8 cellular contexts compared by ENCODE assay signal in genomic region chr3:49689887-49690624, GRCh38. TPM values are rescaled to one million over a fixed set of nuclear protein-coding genes. Genes with fewer than 3 reads are reported as not detected.
DNase-seq lines count a peak whose midpoint lies in the region; ATAC-seq, FAIRE-seq and TF ChIP-seq lines count a peak whose summit lies in the region.
"Not testable (repeated sequence)": the region's sequence is repeated elsewhere in the genome, so short reads cannot be mapped to it uniquely, and the experiment has no call there.

No MANE protein-coding gene starts in this region.

- DNase-seq in Caco-2; HL-60 (ENCODE audit: low read depth in 1 of 2, low spot score in 1 of 2); astrocyte (ENCODE audit: low read depth); esophagus muscularis mucosa (ENCODE audit: extremely low spot score); right lobe of liver; type B pancreatic cell (ENCODE audit: extremely low spot score, unreplicated experiment): not testable (repeated sequence)

- peak overlapping the region; percentile 91 for H3K4me3 Mint-ChIP-seq in Caco-2 (ENCODE audit: unreplicated experiment)
- peak overlapping the region; percentile 95 for H3K4me3 Mint-ChIP-seq in T-helper 1 cell treated with Interleukin-12 subunit alpha and Interleukin-12 subunit beta and Interleukin-4 antibody, amounts not matched to agents 30 μg/mL and 1 μg/mL, for 36 hours
- peak overlapping the region; percentile 95 for H3K4me3 Mint-ChIP-seq in astrocyte (ENCODE audit: unreplicated experiment)
- H3K4me3 Mint-ChIP-seq in type B pancreatic cell = peak overlapping the region; percentile 96

- H3K27ac ChIP-seq in HL-60 (replicated peaks) (peak overlapping the region; percentile 63), astrocyte (ENCODE audit: low read depth, low read length) (peak overlapping the region; percentile 54), esophagus muscularis mucosa (replicated peaks in 1 of 4) (peak overlapping the region; percentile 77 to 83 (median 82)), right lobe of liver (peak overlapping the region; percentile 88 to 97 (median 91)), parathyroid adenoma (peak overlapping the region; percentile 53)

- not testable (repeated sequence) for ATAC-seq in right lobe of liver

- not testable (repeated sequence) for FAIRE-seq in astrocyte (lab: Jason Lieb, UNC)

- 13% methylated on average over 9 of the region's 19 CpGs for WGBS in esophagus muscularis mucosa
- WGBS in right lobe of liver (ENCODE audit: insufficient coverage, low coverage, low lambda C conversion rate, missing lambda C conversion rate) = 8% methylated on average over 16 of the region's 19 CpGs

- H3K4me3 ChIP-seq in Caco-2 (ENCODE audit: low read depth, low read length) = peak overlapping the region; percentile 96
- peak overlapping the region; percentile 100 for H3K4me3 ChIP-seq in HL-60 (replicated peaks; ENCODE audit: insufficient read depth, low read length)
- H3K4me3 ChIP-seq in astrocyte (ENCODE audit: insufficient read depth, low read depth, low read length) = peak overlapping the region; percentile 67
- H3K4me3 ChIP-seq in esophagus muscularis mucosa = peak overlapping the region; percentile 80 to 99 (median 90)
- peak overlapping the region; percentile 99 to 100 (median 100) for H3K4me3 ChIP-seq in right lobe of liver
- peak overlapping the region; percentile 93 for H3K4me3 ChIP-seq in parathyroid adenoma (ENCODE audit: low read depth, low read length)

- TF ChIP-seq POLR2A in esophagus muscularis mucosa (IDR thresholded peaks at IDR 0.05; ENCODE audit: low read depth); right lobe of liver (IDR thresholded peaks at IDR 0.05): not testable (repeated sequence)

- H3K9me3 Mint-ChIP-seq in Caco-2 (ENCODE audit: unreplicated experiment); T-helper 1 cell treated with Interleukin-12 subunit alpha and Interleukin-12 subunit beta and Interleukin-4 antibody, amounts not matched to agents 30 μg/mL and 1 μg/mL, for 36 hours; astrocyte (ENCODE audit: unreplicated experiment); type B pancreatic cell: not testable (repeated sequence)

- H3K79me2 ChIP-seq in astrocyte (ENCODE audit: insufficient read depth, low read length) = peaks cover 34% of the 10 kb centered on the region
- not testable (repeated sequence) for H3K79me2 ChIP-seq in parathyroid adenoma

- not testable (repeated sequence) for H3K27me3 Mint-ChIP-seq in Caco-2 (ENCODE audit: insufficient read depth, unreplicated experiment); T-helper 1 cell treated with Interleukin-12 subunit alpha and Interleukin-12 subunit beta and Interleukin-4 antibody, amounts not matched to agents 30 μg/mL and 1 μg/mL, for 36 hours (ENCODE audit: low read depth); astrocyte (ENCODE audit: low read depth, unreplicated experiment); type B pancreatic cell

- TF ChIP-seq EP300 in esophagus muscularis mucosa (IDR thresholded peaks at IDR 0.05) = not testable (repeated sequence)

- not testable (repeated sequence) for H3K36me3 ChIP-seq in Caco-2 (ENCODE audit: control insufficient read depth, insufficient read depth, low read length); astrocyte (ENCODE audit: insufficient read depth, low read length); esophagus muscularis mucosa; right lobe of liver; parathyroid adenoma (ENCODE audit: control insufficient read depth, insufficient read depth, low read length)

- H3K27me3 ChIP-seq in Caco-2 (replicated peaks; ENCODE audit: control insufficient read depth, insufficient read depth, low read length); HL-60 (ENCODE audit: insufficient read depth, poor library complexity, severe bottlenecking); astrocyte (ENCODE audit: insufficient read depth, low read length); right lobe of liver; parathyroid adenoma (ENCODE audit: control insufficient read depth, insufficient read depth, low read length): not testable (repeated sequence)
- peaks cover 0 to 30% (median 7%) of the 10 kb centered on the region in 4 donors for H3K27me3 ChIP-seq in esophagus muscularis mucosa

- not testable (repeated sequence) for H3K4me1 ChIP-seq in Caco-2
- peaks cover 11% of the 10 kb centered on the region for H3K4me1 ChIP-seq in astrocyte (ENCODE audit: insufficient read depth, low read length)
- peaks cover 30 to 60% (median 46%) of the 10 kb centered on the region in 4 donors for H3K4me1 ChIP-seq in esophagus muscularis mucosa
- peaks cover 0 to 26% (median 0%) of the 10 kb centered on the region in 4 donors for H3K4me1 ChIP-seq in right lobe of liver
- peaks cover 18% of the 10 kb centered on the region for H3K4me1 ChIP-seq in parathyroid adenoma

- intact Hi-C loops in Caco-2 (cut with micrococcal nuclease; ENCODE audit: unreplicated experiment); esophagus muscularis mucosa (cut with DNase I); right lobe of liver (cut with DNase I): not testable (repeated sequence)

- not testable (repeated sequence) for H3K9me3 ChIP-seq in Caco-2; astrocyte (ENCODE audit: insufficient read depth, low read depth, low read length); esophagus muscularis mucosa; right lobe of liver; parathyroid adenoma (ENCODE audit: control insufficient read depth, low read length)

- H3K36me3 Mint-ChIP-seq in Caco-2 (ENCODE audit: insufficient read depth, unreplicated experiment) = peaks cover 35% of the 10 kb centered on the region
- not testable (repeated sequence) for H3K36me3 Mint-ChIP-seq in T-helper 1 cell treated with Interleukin-12 subunit alpha and Interleukin-12 subunit beta and Interleukin-4 antibody, amounts not matched to agents 30 μg/mL and 1 μg/mL, for 36 hours (ENCODE audit: low read depth); astrocyte (ENCODE audit: low read depth, unreplicated experiment); type B pancreatic cell

- CTCF ChIA-PET in Caco-2 (lab: Charles Lee) = interaction anchor here (0.6 kb wide), 1 partner anchor 150 kb away, joined by 3 read pairs; no protein-coding TSS in a partner anchor

- H4K20me1 ChIP-seq in astrocyte (ENCODE audit: insufficient read depth, low read length) = not testable (repeated sequence)

- not testable (repeated sequence) for BruUV-seq in Caco-2 (replicated peaks; lab: Mats Ljungman, UMichigan)

- POLR2A ChIA-PET in Caco-2 (lab: Charles Lee) = not testable (repeated sequence)

- H3K9ac ChIP-seq in astrocyte (ENCODE audit: low read length) (peak overlapping the region; percentile 86), parathyroid adenoma (peak overlapping the region; percentile 85)

- peak overlapping the region; percentile 95 for H2AFZ ChIP-seq in astrocyte (ENCODE audit: low read depth, low read length)
- peak overlapping the region; percentile 86 for H2AFZ ChIP-seq in parathyroid adenoma

- H3K4me1 Mint-ChIP-seq in Caco-2 (ENCODE audit: low read depth, unreplicated experiment) (peaks cover 11% of the 10 kb centered on the region), type B pancreatic cell (ENCODE audit: unreplicated experiment) (peaks cover 11% of the 10 kb centered on the region)
- H3K4me1 Mint-ChIP-seq in T-helper 1 cell treated with Interleukin-12 subunit alpha and Interleukin-12 subunit beta and Interleukin-4 antibody, amounts not matched to agents 30 μg/mL and 1 μg/mL, for 36 hours (ENCODE audit: low read depth) = peaks cover 20% of the 10 kb centered on the region
- H3K4me1 Mint-ChIP-seq in astrocyte (ENCODE audit: low read depth, unreplicated experiment) = not testable (repeated sequence)

- peak overlapping the region; percentile 86 for H3K4me2 ChIP-seq in astrocyte (ENCODE audit: low read length)
- peak overlapping the region; percentile 76 for H3K4me2 ChIP-seq in parathyroid adenoma (ENCODE audit: low read length)

- not testable (repeated sequence) for TF ChIP-seq CTCF in Caco-2 (IDR thresholded peaks at IDR 0.05; ENCODE audit: insufficient read depth in 1 of 2, low read depth in 1 of 2, low read length in 1 of 2, severe bottlenecking in 1 of 2, unreplicated experiment in 1 of 2); HL-60 (IDR thresholded peaks at IDR 0.05; ENCODE audit: insufficient read depth, low read length); astrocyte (IDR thresholded peaks at IDR 0.05; ENCODE audit: insufficient read depth, low read depth, low read length); esophagus muscularis mucosa (IDR thresholded peaks at IDR 0.05); right lobe of liver (IDR thresholded peaks at IDR 0.05); parathyroid adenoma (IDR thresholded peaks at IDR 0.05); type B pancreatic cell (conservative IDR thresholded peaks at IDR 0.05)

- peak overlapping the region; percentile 91 for H3K27ac Mint-ChIP-seq in Caco-2 (ENCODE audit: unreplicated experiment)
- peak overlapping the region; percentile 82 for H3K27ac Mint-ChIP-seq in T-helper 1 cell treated with Interleukin-12 subunit alpha and Interleukin-12 subunit beta and Interleukin-4 antibody, amounts not matched to agents 30 μg/mL and 1 μg/mL, for 36 hours
- peak overlapping the region; percentile 75 for H3K27ac Mint-ChIP-seq in astrocyte (ENCODE audit: unreplicated experiment)
- peak overlapping the region; percentile 93 for H3K27ac Mint-ChIP-seq in type B pancreatic cell

RNA-seq across cellular contexts. Expression of gene RNF123, which starts 0.7 kb away (rescaled TPM):
- 45.2 and 50.3 TPM in 2 replicates for total RNA-seq in Caco-2 (2022)
- 40.9 and 49.8 TPM in 2 replicates for total RNA-seq in astrocyte
- 10 to 100 TPM; 23.4 to 36.2 (median 31.5) TPM for total RNA-seq in esophagus muscularis mucosa
- 10 to 100 TPM; 32.4 to 48.3 (median 39.9) TPM for total RNA-seq in right lobe of liver
- total RNA-seq in type B pancreatic cell (ENCODE audit: low replicate concordance) = 47.2 and 49.9 TPM in 2 replicates

RNA-seq across cellular contexts. Expression of gene MST1, which starts 0.8 kb away (rescaled TPM):
- total RNA-seq in Caco-2 (2022) (12.6 and 15.4 TPM in 2 replicates), astrocyte (9.3 and 15.1 TPM in 2 replicates), esophagus muscularis mucosa (1 to 10 TPM; 1.7 to 4.7 (median 3.8) TPM), right lobe of liver (100 to 1,000 TPM; 321 to 695 (median 632) TPM), type B pancreatic cell (ENCODE audit: low replicate concordance) (25.7 and 50.7 TPM in 2 replicates)

RNA-seq across cellular contexts. Expression of gene APEH, which starts 15.9 kb away (rescaled TPM):
- 236 and 279 TPM in 2 replicates for total RNA-seq in Caco-2 (2022)
- 80.8 and 91.2 TPM in 2 replicates for total RNA-seq in astrocyte
- 10 to 100 TPM; 48.2 to 75.5 (median 68.1) TPM for total RNA-seq in esophagus muscularis mucosa
- 100 to 1,000 TPM in 2 of 6 experiments, 10 to 100 TPM in 4; 60.9 to 114 (median 90.5) TPM for total RNA-seq in right lobe of liver
- total RNA-seq in type B pancreatic cell (ENCODE audit: low replicate concordance) = 141 and 145 TPM in 2 replicates

RNA-seq across cellular contexts. Expression of gene AMIGO3, which starts 29.4 kb away (rescaled TPM):
- total RNA-seq in Caco-2 (2022) (not detected in 2 replicates), astrocyte (0.16 TPM in 1 of 2 replicates, not detected in the other), esophagus muscularis mucosa (1 to 10 TPM in 2 of 4 donors, not detected in 2; 1.2 to 1.7 TPM), right lobe of liver (1 to 10 TPM in 1 of 6 experiments, under 1 TPM in 3, not detected in 2; 0.07 to 2.4 (median 0.64) TPM), type B pancreatic cell (ENCODE audit: low replicate concordance) (0.36 TPM in 1 of 2 replicates, not detected in the other)

RNA-seq across cellular contexts. Expression of gene GMPPB, which starts 33.7 kb away (rescaled TPM):
- 26.2 and 26.5 TPM in 2 replicates for total RNA-seq in Caco-2 (2022)
- total RNA-seq in astrocyte = 21.4 and 24.6 TPM in 2 replicates
- 10 to 100 TPM; 12.0 to 18.9 (median 17.6) TPM for total RNA-seq in esophagus muscularis mucosa
- 10 to 100 TPM; 12.2 to 34.2 (median 25.6) TPM for total RNA-seq in right lobe of liver
- 41.9 and 50.4 TPM in 2 replicates for total RNA-seq in type B pancreatic cell (ENCODE audit: low replicate concordance)
